Comparison of ENCODE assay signal across 9 cellular contexts in genomic region chr9:136695435-136695895, GRCh38. TPM values are rescaled to one million over a fixed set of nuclear protein-coding genes. Genes with fewer than 3 reads are reported as not detected.
DNase-seq lines count a peak whose midpoint lies in the region; ATAC-seq, FAIRE-seq and TF ChIP-seq lines count a peak whose summit lies in the region.
"Had no signal": no experiment of that assay in that cellular context is flagged by ENCODE, and none has a peak within 500 bp of the region (broad histone marks: within the 10 kb centered on the region; RNA-seq: fewer than 3 reads in every experiment).

No MANE protein-coding gene starts in this region.

- in situ Hi-C loops in Panc1 (cut with HindIII; ENCODE audit: low pct_unique_long_range_greater_than_20kb, low sequenced_read_pairs): no loop called here

- no peak overlapping the region for H3K4me3 ChIP-seq in SK-N-SH (ENCODE audit: low read depth in 2 of 2, low read length in 1 of 2)
- H3K4me3 ChIP-seq in Panc1 (ENCODE audit: low read depth in 2 of 2, low read length in 2 of 2): no peak overlapping the region
- H3K4me3 ChIP-seq in hepatocyte: no peak overlapping the region
- no peak overlapping the region for H3K4me3 ChIP-seq in H7 (ENCODE audit: insufficient read depth, low read depth, low read length)

- TF ChIP-seq CTCF in SK-N-SH (IDR thresholded peaks at IDR 0.05) (no peak), Panc1 (IDR thresholded peaks at IDR 0.05) (no peak), hepatocyte (IDR thresholded peaks at IDR 0.05; ENCODE audit: poor library complexity) (no peak)

- H3K27me3 ChIP-seq in SK-N-SH (ENCODE audit: insufficient read depth) (no peaks in the 10 kb centered on the region; the same call in 1 of the 2 replicates), Panc1 (ENCODE audit: control insufficient read depth, insufficient read depth, low read length) (no peaks in the 10 kb centered on the region), hepatocyte (no peaks in the 10 kb centered on the region), H7 (ENCODE audit: control insufficient read depth, insufficient read depth, low read length) (no peaks in the 10 kb centered on the region)

- POLR2A ChIA-PET in SK-N-SH (lab: Yijun Ruan, JAX): interaction anchor here (0.6 kb wide), 1 partner anchor 32 kb away, joined by 4 read pairs; no protein-coding TSS in a partner anchor
- POLR2A ChIA-PET in Panc1 (lab: Charles Lee): no interaction called here

- no peak for TF ChIP-seq POLR2A in GM12891 (IDR thresholded peaks at IDR 0.05; ENCODE audit: low read depth, low read length)

- no peak for FAIRE-seq in GM12891 (lab: Jason Lieb, UNC)

- BruUV-seq in Panc1 (replicated peaks; lab: Mats Ljungman, UMichigan): no TSS peak

- TF ChIP-seq RAD21 in SK-N-SH (IDR thresholded peaks at IDR 0.05; ENCODE audit: low read length): no peak

- intact Hi-C loops in Panc1 (cut with micrococcal nuclease; ENCODE audit: unreplicated experiment): no loop called here

- H3K9ac ChIP-seq in SK-N-SH: no peak overlapping the region

- no peaks in the 10 kb centered on the region for H4K20me1 ChIP-seq in SK-N-SH (ENCODE audit: insufficient read depth)
- no peaks in the 10 kb centered on the region for H4K20me1 ChIP-seq in hepatocyte (ENCODE audit: insufficient read depth, poor library complexity, severe bottlenecking)

- TF ChIP-seq EP300 in SK-N-SH (IDR thresholded peaks at IDR 0.05; ENCODE audit: borderline replicate concordance in 1 of 2, low read depth in 1 of 2, low read length in 1 of 2): 0 out of 4 replicates have a peak, but pooled peaks of 1 of the 2 experiments have one; percentile 20

- no peak overlapping the region for H3K4me2 ChIP-seq in SK-N-SH
- H3K4me2 ChIP-seq in hepatocyte: no peak overlapping the region

- ATAC-seq in SK-N-SH treated with all-trans-retinoic acid at 6 μM for 48 hours: peak; percentile 15; the same call in 2 of the 3 replicates
- peak; percentile 29; the same call in 1 of the 2 replicates for ATAC-seq in Panc1

- H3K27ac ChIP-seq in SK-N-SH (ENCODE audit: low read depth in 2 of 2, low read length in 1 of 2) (peak overlapping the region in 1 of 2 experiments; percentile 64; a peak in 1 of 4 replicates), Panc1 (ENCODE audit: low read length) (no peak overlapping the region), hepatocyte (peak overlapping the region; percentile 98)

- CTCF ChIA-PET in SK-N-SH (lab: Yijun Ruan, JAX): interaction anchor here (0.8 to 4.2 kb wide), 9 partner anchors 9 to 212 kb away, joined by 3 to 18 read pairs (median 5); partner anchors contain the start of gene AGPAT2
- CTCF ChIA-PET in Panc1 (lab: Charles Lee): interaction anchor here (0.7 kb wide), 1 partner anchor 68 kb away, joined by 4 read pairs; no protein-coding TSS in a partner anchor

- H3K4me1 ChIP-seq in SK-N-SH (ENCODE audit: control insufficient read depth in 1 of 2, insufficient read depth in 2 of 2, low read depth in 1 of 2, low read length in 1 of 2) (peaks cover 0 to 27% of the 10 kb centered on the region in 2 experiments; a peak in 1 of 4 replicates), Panc1 (ENCODE audit: control insufficient read depth, insufficient read depth, low read length) (peaks cover 44% of the 10 kb centered on the region), hepatocyte (ENCODE audit: insufficient read depth) (peaks cover 49% of the 10 kb centered on the region)

- WGBS in SK-N-SH (ENCODE audit: low lambda C conversion rate): 78% methylated on average over 4 of the region's 10 CpGs
- WGBS in hepatocyte (ENCODE audit: low lambda C conversion rate, missing lambda C conversion rate): 86% methylated on average over 10 of the region's 10 CpGs

- H2AFZ ChIP-seq in SK-N-SH (ENCODE audit: low read depth) (no peak overlapping the region), hepatocyte (no peak overlapping the region)

- no peaks in the 10 kb centered on the region for H3K9me2 ChIP-seq in SK-N-SH
- H3K9me2 ChIP-seq in hepatocyte (replicated peaks; ENCODE audit: insufficient read depth): no peaks in the 10 kb centered on the region

- H3K79me2 ChIP-seq in SK-N-SH (ENCODE audit: insufficient read depth) (no peaks in the 10 kb centered on the region), hepatocyte (no peaks in the 10 kb centered on the region)

- H3F3A ChIP-seq in SK-N-SH (replicated peaks; ENCODE audit: insufficient read depth): no peaks in the 10 kb centered on the region

- DNase-seq in SK-N-SH: no peak
- DNase-seq in Panc1 (ENCODE audit: low read depth, low spot score): no peak
- DNase-seq in hepatocyte (ENCODE audit: low spot score): no peak
- DNase-seq in GM12891 (ENCODE audit: insufficient read length, low spot score): no peak
- no peak for DNase-seq in H7
- DNase-seq in RKO (ENCODE audit: low spot score): no peak
- DNase-seq in hippocampal formation (lab: John Stamatoyannopoulos, UW): no peak
- DNase-seq: SW 1271 had no signal

- H3K9me3 ChIP-seq in SK-N-SH (no peaks in the 10 kb centered on the region), Panc1 (ENCODE audit: control insufficient read depth, insufficient read depth, low read depth, low read length) (no peaks in the 10 kb centered on the region), hepatocyte (ENCODE audit: low read depth) (no peaks in the 10 kb centered on the region)

- H3K36me3 ChIP-seq in SK-N-SH (replicated peaks in 1 of 2; ENCODE audit: control insufficient read depth in 1 of 2, insufficient read depth in 2 of 2, low read length in 1 of 2): no peaks in the 10 kb centered on the region
- no peaks in the 10 kb centered on the region for H3K36me3 ChIP-seq in Panc1 (ENCODE audit: control insufficient read depth, insufficient read depth, low read length)
- H3K36me3 ChIP-seq in hepatocyte (replicated peaks; ENCODE audit: insufficient read depth, low read depth): no peaks in the 10 kb centered on the region
- H3K36me3 ChIP-seq in H7 (replicated peaks; ENCODE audit: control insufficient read depth, insufficient read depth, low read length): no peaks in the 10 kb centered on the region

TF ChIP-seq in SK-N-SH, 30 proteins besides CTCF, POLR2A, EP300 and RAD21 (continues in another document):
- TF ChIP-seq MXI1 (IDR thresholded peaks at IDR 0.05; ENCODE audit: low read depth, low read length): no peak

TF ChIP-seq in GM12891, 5 proteins besides CTCF, POLR2A, EP300 and RAD21:
- TF ChIP-seq TAF1 (IDR thresholded peaks at IDR 0.05; ENCODE audit: low read depth, low read length) (no peak), PAX5 (IDR thresholded peaks at IDR 0.05; ENCODE audit: insufficient read depth, low read length, severe bottlenecking) (no peak), POLR2AphosphoS5 (IDR thresholded peaks at IDR 0.05; ENCODE audit: low read depth, low read length) (no peak), POU2F2 (IDR thresholded peaks at IDR 0.05; ENCODE audit: low read depth, low read length) (no peak), SPI1 (IDR thresholded peaks at IDR 0.05; ENCODE audit: low read depth, low read length) (no peak)

RNA-seq across cellular contexts. Expression of gene AGPAT2, which starts 8.2 kb away (rescaled TPM):
- 41.8 and 46.8 TPM in 2 replicates for polyA plus RNA-seq in SK-N-SH (2012; rRNA removed)
- polyA plus RNA-seq in SK-N-SH (2012; cell fraction: cytosol; rRNA removed): 16.8 and 33.3 TPM in 2 replicates
- 50.8 and 59.5 TPM in 2 replicates for polyA plus RNA-seq in SK-N-SH (2012; cell fraction: nucleus; rRNA removed)
- 77.9 TPM for total RNA-seq in Panc1 (2021; ENCODE audit: unreplicated experiment)
- 118 TPM for polyA plus RNA-seq in Panc1 (2012; ENCODE audit: insufficient read length)
- 125 and 136 TPM in 2 replicates for total RNA-seq in hepatocyte
- polyA plus RNA-seq in hepatocyte: 242 and 249 TPM in 2 replicates
- 5.1 TPM for polyA plus RNA-seq in GM12891 (2012; ENCODE audit: low read depth, missing spikeins)
- 41.1 and 54.7 TPM in 2 replicates for total RNA-seq in H7 (2014; rRNA removed; shearing (Covaris generic))

RNA-seq across cellular contexts. Expression of gene DIPK1B, which starts 16.9 kb away (rescaled TPM):
- polyA plus RNA-seq in SK-N-SH (2012; rRNA removed) (24.5 and 27.1 TPM in 2 replicates), hepatocyte (39.4 and 47.3 TPM in 2 replicates)
- polyA plus RNA-seq in SK-N-SH (2012; cell fraction: cytosol; rRNA removed): 10.2 and 18.9 TPM in 2 replicates
- polyA plus RNA-seq in SK-N-SH (2012; cell fraction: nucleus; rRNA removed): 29.2 and 33.2 TPM in 2 replicates
- total RNA-seq in Panc1 (2021; ENCODE audit: unreplicated experiment) (10.6 TPM), hepatocyte (31.7 and 33.3 TPM in 2 replicates)
- 26.9 TPM for polyA plus RNA-seq in Panc1 (2012; ENCODE audit: insufficient read length)
- 0.45 TPM for polyA plus RNA-seq in GM12891 (2012; ENCODE audit: low read depth, missing spikeins)
- 57.0 and 75.7 TPM in 2 replicates for total RNA-seq in H7 (2014; rRNA removed; shearing (Covaris generic))

RNA-seq across cellular contexts. Expression of gene EGFL7, which starts 32.7 kb away (rescaled TPM):
- 39.8 and 43.0 TPM in 2 replicates for polyA plus RNA-seq in SK-N-SH (2012; rRNA removed)
- polyA plus RNA-seq in SK-N-SH (2012; cell fraction: cytosol; rRNA removed): 16.4 and 32.5 TPM in 2 replicates
- polyA plus RNA-seq in SK-N-SH (2012; cell fraction: nucleus; rRNA removed): 32.6 and 35.1 TPM in 2 replicates
- 42.3 TPM for total RNA-seq in Panc1 (2021; ENCODE audit: unreplicated experiment)
- polyA plus RNA-seq in Panc1 (2012; ENCODE audit: insufficient read length): 81.9 TPM
- 50.0 and 52.9 TPM in 2 replicates for total RNA-seq in hepatocyte
- polyA plus RNA-seq in hepatocyte: 82.5 and 82.6 TPM in 2 replicates
- polyA plus RNA-seq in GM12891 (2012; ENCODE audit: low read depth, missing spikeins): 0.09 TPM
- total RNA-seq in H7 (2014; rRNA removed; shearing (Covaris generic)): 68.5 and 87.3 TPM in 2 replicates

RNA-seq across cellular contexts. Expression of gene LCN10, which starts 47.3 kb away (rescaled TPM):
- polyA plus RNA-seq in SK-N-SH (2012; rRNA removed) (not detected in 2 replicates), hepatocyte (not detected in 2 replicates)
- polyA plus RNA-seq in SK-N-SH (2012; cell fraction: cytosol; rRNA removed): not detected in 2 replicates
- not detected in 2 replicates for polyA plus RNA-seq in SK-N-SH (2012; cell fraction: nucleus; rRNA removed)
- total RNA-seq in Panc1 (2021; ENCODE audit: unreplicated experiment) (not detected), hepatocyte (not detected in 2 replicates)
- not detected for polyA plus RNA-seq in Panc1 (2012; ENCODE audit: insufficient read length)
- polyA plus RNA-seq in GM12891 (2012; ENCODE audit: low read depth, missing spikeins): 0.77 TPM
- total RNA-seq in H7 (2014; rRNA removed; shearing (Covaris generic)): 0.76 and 1.4 TPM in 2 replicates

RNA-seq across cellular contexts. Expression of gene LCN6, which starts 52.9 kb away (rescaled TPM):
- polyA plus RNA-seq in SK-N-SH (2012; rRNA removed) (not detected in 2 replicates), hepatocyte (not detected in 2 replicates)
- not detected in 2 replicates for polyA plus RNA-seq in SK-N-SH (2012; cell fraction: cytosol; rRNA removed)
- not detected in 2 replicates for polyA plus RNA-seq in SK-N-SH (2012; cell fraction: nucleus; rRNA removed)
- total RNA-seq in Panc1 (2021; ENCODE audit: unreplicated experiment) (not detected), hepatocyte (not detected in 2 replicates)
- polyA plus RNA-seq in Panc1 (2012; ENCODE audit: insufficient read length): not detected
- polyA plus RNA-seq in GM12891 (2012; ENCODE audit: low read depth, missing spikeins): 0.15 TPM
- total RNA-seq in H7 (2014; rRNA removed; shearing (Covaris generic)): not detected in 2 replicates
